Comparison of ENCODE assay signal across 9 cellular contexts in the genomic region with DNA sequence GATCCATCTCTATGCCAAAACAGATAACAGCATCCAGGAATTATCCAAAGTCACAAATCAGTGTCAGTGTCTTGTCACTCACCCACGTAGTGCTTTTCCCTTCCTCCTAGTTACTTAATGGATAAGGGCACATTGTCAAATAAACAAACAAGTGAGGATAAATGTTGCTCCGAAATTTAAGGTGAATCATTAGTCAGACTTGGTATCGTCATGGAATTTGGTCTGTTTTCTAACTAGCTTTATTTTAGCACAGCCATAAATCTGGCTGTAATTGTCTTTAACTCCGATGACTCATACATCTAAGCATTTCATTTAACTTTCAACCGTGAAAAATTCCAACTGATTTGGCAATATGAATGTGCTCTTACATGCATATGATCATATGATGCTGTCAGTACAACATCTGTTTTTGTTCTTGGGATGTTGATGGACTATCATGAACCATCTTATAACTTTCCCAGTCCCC.
A peak's percentile ranks its signal among the peaks of the same experiment; 100 is the strongest.
DNase-seq lines count a peak whose midpoint lies in the region; ATAC-seq and TF ChIP-seq lines count a peak whose summit lies in the region.
"Had no signal": no experiment of that assay in that cellular context is flagged by ENCODE, and none has a peak within 500 bp of the region (broad histone marks: within the 10 kb centered on the region; RNA-seq: fewer than 3 reads in every experiment).

No MANE protein-coding gene starts in this region.

- H3K9me3 ChIP-seq in A673 (ENCODE audit: low read depth, low read length, poor library complexity, severe bottlenecking) (no peaks in the 10 kb centered on the region), mammary epithelial cell (replicated peaks; ENCODE audit: insufficient read depth, low read length) (no peaks in the 10 kb centered on the region), mesenchymal stem cell (ENCODE audit: control insufficient read depth, low read length) (no peaks in the 10 kb centered on the region)

- ATAC-seq in HG03175 (IDR thresholded peaks at IDR 0.05; ENCODE audit: unreplicated experiment), result no peak

- CTCF ChIA-PET in A673 (lab: Charles Lee) (no interaction called here), mammary epithelial cell (lab: Charles Lee; ENCODE audit: low non-redundant PET) (no interaction called here)

- H4K91ac ChIP-seq in mesenchymal stem cell (ENCODE audit: low read length), result no peak overlapping the region

- no peaks in the 10 kb centered on the region for H4K20me1 ChIP-seq in mammary epithelial cell (ENCODE audit: insufficient read depth, low read length)

- POLR2A ChIA-PET in A673 (lab: Charles Lee; ENCODE audit: low non-redundant PET), result no interaction called here

- H2BK12ac ChIP-seq in mesenchymal stem cell (ENCODE audit: low read length in 2 of 2), result peak overlapping the region in 1 of 2 experiments; percentile 88

- H2BK5ac ChIP-seq in mesenchymal stem cell (ENCODE audit: low read depth, low read length, poor library complexity, severe bottlenecking), result peak overlapping the region; percentile 98

- peak overlapping the region; percentile 78 for H3K9ac ChIP-seq in mammary epithelial cell (ENCODE audit: insufficient read depth, low read length)
- peak overlapping the region; percentile 77 for H3K9ac ChIP-seq in mesenchymal stem cell (ENCODE audit: low read length)

- 0% methylated on average over 5 of the region's 5 CpGs for WGBS in mammary epithelial cell (ENCODE audit: low coverage, missing lambda C conversion rate)
- 0% methylated on average over 2 of the region's 5 CpGs for WGBS in mesenchymal stem cell

- no peak overlapping the region for H3K23ac ChIP-seq in mesenchymal stem cell (ENCODE audit: low read length in 2 of 2)

- peak; percentile 74 for DNase-seq in A673 (ENCODE audit: low spot score)
- DNase-seq in HuH-7 (ENCODE audit: low spot score), result peak; percentile 2
- DNase-seq in mammary epithelial cell, result peak; percentile 94
- DNase-seq in mesenchymal stem cell, result peak; percentile 97
- no peak for DNase-seq in mesenteric fat pad (ENCODE audit: low spot score)
- DNase-seq in NCI-H1930 (lab: John Stamatoyannopoulos, UW), result no peak
- no peak for DNase-seq in HUDEP-2 (lab: John Stamatoyannopoulos, UW; ENCODE audit: unreplicated experiment in 76 of 76)
- DNase-seq: erythroblast had no signal

- H4K8ac ChIP-seq in mesenchymal stem cell (ENCODE audit: low read length), result peak overlapping the region; percentile 3

- H3K14ac ChIP-seq in mesenchymal stem cell (ENCODE audit: low read length in 2 of 2), result no peak overlapping the region

- no TSS peak for BruUV-seq in A673 (replicated peaks; lab: Mats Ljungman, UMichigan)
- no TSS peak for BruUV-seq in mammary epithelial cell (replicated peaks; lab: Mats Ljungman, UMichigan)

- H3K4ac ChIP-seq in mesenchymal stem cell (ENCODE audit: low read depth in 1 of 2, low read length in 2 of 2), result peak overlapping the region in 1 of 2 experiments; percentile 82

- H3K4me3 ChIP-seq in A673 (ENCODE audit: low read depth, low read length, poor library complexity, severe bottlenecking), result no peak overlapping the region
- peak overlapping the region in 1 of 3 experiments; percentile 10 for H3K4me3 ChIP-seq in mammary epithelial cell (replicated peaks in 1 of 3; ENCODE audit: insufficient read depth in 1 of 3, low read depth in 2 of 3, low read length in 3 of 3)
- peak overlapping the region in 1 of 2 experiments; percentile 45 for H3K4me3 ChIP-seq in mesenchymal stem cell (ENCODE audit: insufficient read depth in 1 of 2, low read depth in 1 of 2, low read length in 2 of 2)

- no peak overlapping the region for H2BK120ac ChIP-seq in mesenchymal stem cell (ENCODE audit: low read depth, low read length)

- H2BK15ac ChIP-seq in mesenchymal stem cell (ENCODE audit: low read depth, poor library complexity, severe bottlenecking), result no peak overlapping the region

- H3K27ac ChIP-seq in A673 (ENCODE audit: low read depth, low read length, poor library complexity, severe bottlenecking), result peak overlapping the region; percentile 37
- peak overlapping the region; percentile 92 for H3K27ac ChIP-seq in mammary epithelial cell (ENCODE audit: insufficient read depth, low read depth, low read length)
- H3K27ac ChIP-seq in mesenchymal stem cell (ENCODE audit: low read length, poor library complexity, severe bottlenecking), result peak overlapping the region; percentile 97

- no peaks in the 10 kb centered on the region for H3K36me3 ChIP-seq in A673 (ENCODE audit: insufficient read depth, low read length, poor library complexity, severe bottlenecking)
- H3K36me3 ChIP-seq in mammary epithelial cell (ENCODE audit: insufficient read depth, low read length), result peaks cover 4% of the 10 kb centered on the region
- no peaks in the 10 kb centered on the region for H3K36me3 ChIP-seq in mesenchymal stem cell (ENCODE audit: control insufficient read depth in 1 of 2, insufficient read depth in 2 of 2, low read depth in 1 of 2, low read length in 2 of 2)

- peak overlapping the region; percentile 23 to 87 for H3K18ac ChIP-seq in mesenchymal stem cell (ENCODE audit: low read depth in 1 of 2, low read length in 2 of 2)

- no peak for TF ChIP-seq CTCF in A673 (conservative IDR thresholded peaks at IDR 0.05; ENCODE audit: low read depth, low read length)
- no peak for TF ChIP-seq CTCF in mammary epithelial cell (conservative IDR thresholded peaks at IDR 0.05 in 1 of 2, IDR thresholded peaks at IDR 0.05 in 1 of 2; ENCODE audit: extremely low read depth in 1 of 2, insufficient read depth in 1 of 2, low read depth in 1 of 2, low read length in 2 of 2)

- H2AK5ac ChIP-seq in mesenchymal stem cell (ENCODE audit: low read length, severe bottlenecking), result no peak overlapping the region

- intact Hi-C loops in A673 (cut with micrococcal nuclease; ENCODE audit: unreplicated experiment), result no loop called here
- intact Hi-C loops in mammary epithelial cell (cut with micrococcal nuclease), result loop anchor here (1.0 to 5.0 kb wide), 3 partner anchors 15 to 91 kb away; no protein-coding TSS in a partner anchor

- peak overlapping the region; percentile 77 for H3K4me2 ChIP-seq in mammary epithelial cell (ENCODE audit: insufficient read depth, low read depth, low read length)
- H3K4me2 ChIP-seq in mesenchymal stem cell (ENCODE audit: low read length, poor library complexity, severe bottlenecking), result peak overlapping the region; percentile 44

- dilution Hi-C loops in mammary epithelial cell (cut with HindIII; ENCODE audit: low sequenced_read_pairs), result no loop called here

- H3K79me1 ChIP-seq in mesenchymal stem cell (replicated peaks; ENCODE audit: low read length, poor library complexity, severe bottlenecking), result no peaks in the 10 kb centered on the region

- H3K4me1 ChIP-seq in A673 (ENCODE audit: insufficient read depth, low read length, poor library complexity, severe bottlenecking) (peaks cover 9% of the 10 kb centered on the region), mammary epithelial cell (ENCODE audit: insufficient read depth, low read length) (peaks cover 17% of the 10 kb centered on the region), mesenchymal stem cell (ENCODE audit: control insufficient read depth, insufficient read depth, low read depth, low read length) (peaks cover 2% of the 10 kb centered on the region)

- H3K27me3 ChIP-seq in A673 (replicated peaks; ENCODE audit: insufficient read depth, low read depth, low read length, poor library complexity) (no peaks in the 10 kb centered on the region), mammary epithelial cell (ENCODE audit: insufficient read depth, low read length) (no peaks in the 10 kb centered on the region), mesenchymal stem cell (ENCODE audit: control insufficient read depth in 1 of 2, insufficient read depth in 1 of 2, low read length in 2 of 2) (no peaks in the 10 kb centered on the region)

- H2AFZ ChIP-seq in mammary epithelial cell (ENCODE audit: low read depth, low read length) (peak overlapping the region; percentile 43), mesenchymal stem cell (ENCODE audit: low read depth, low read length) (no peak overlapping the region)

- in situ Hi-C loops in mammary epithelial cell (cut with MboI; ENCODE audit: low sequenced_read_pairs in 2 of 2), result no loop called here

- no peaks in the 10 kb centered on the region for H3K79me2 ChIP-seq in mammary epithelial cell (ENCODE audit: insufficient read depth, low read length)

Comparison
In these comparisons a context has a peak if more than half of its experiments do, and no peak if none do; other contexts are left out.
1. DNase-seq: peak in A673 (single experiment), HuH-7 (single experiment), mammary epithelial cell (single experiment) and mesenchymal stem cell (single experiment); none in mesenteric fat pad (single experiment), NCI-H1930 (0 of 2) and HUDEP-2 (0 of 76).
2. H3K27ac ChIP-seq: peak in every context shown above with its lines; median percentile 97 in mesenchymal stem cell; 92 in mammary epithelial cell; 37 in A673.